In the genomic region with DNA sequence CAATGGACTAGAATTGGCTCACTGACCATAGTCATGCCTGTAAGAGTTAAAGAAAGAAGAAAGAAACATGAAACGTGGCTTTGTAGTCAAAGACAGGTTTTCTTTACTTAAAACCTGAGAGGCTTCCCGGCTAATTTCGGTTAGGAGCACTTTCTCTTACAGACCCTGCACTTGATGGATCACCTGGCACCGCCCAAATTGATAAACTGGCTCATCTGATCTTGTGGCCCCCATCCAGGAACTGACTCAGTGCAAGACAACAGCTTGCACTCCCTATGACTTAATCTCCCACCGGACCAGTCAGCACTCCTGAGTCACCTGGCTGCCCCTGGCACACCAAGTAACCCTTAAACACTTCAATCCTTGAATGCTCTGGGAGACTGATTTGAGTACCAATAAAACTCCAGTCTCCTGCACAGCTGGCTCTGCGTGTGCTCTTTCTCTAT, we compare ENCODE assay signal across 8 cellular contexts. TPM values are rescaled to one million over a fixed set of nuclear protein-coding genes. Genes with fewer than 3 reads are reported as not detected.
DNase-seq lines count a peak whose midpoint lies in the region; ATAC-seq and TF ChIP-seq lines count a peak whose summit lies in the region.

No MANE protein-coding gene starts in this region.

- H3K4me1 ChIP-seq in Panc1 (ENCODE audit: control insufficient read depth, insufficient read depth, low read length) (peaks cover 24% of the 10 kb centered on the region), fibroblast of lung (ENCODE audit: control insufficient read depth, extremely low read depth, insufficient read depth, low read length) (peaks cover 3% of the 10 kb centered on the region)

- H3K79me2 ChIP-seq in fibroblast of lung (ENCODE audit: control insufficient read depth, insufficient read depth, low read length) = no peaks in the 10 kb centered on the region

- intact Hi-C loops in Panc1 (cut with micrococcal nuclease; ENCODE audit: unreplicated experiment) = loop anchor here (1.0 kb wide), 1 partner anchor 66 kb away; a partner anchor contains a TSS

- CTCF ChIA-PET in Panc1 (lab: Charles Lee) (interaction anchor here (0.6 kb wide), 3 partner anchors 11 to 180 kb away, joined by 4 to 5 read pairs (median 4); no protein-coding TSS in a partner anchor), T-cell (lab: Charles Lee) (interaction anchor here (0.6 to 1.2 kb wide), 6 partner anchors 9 to 249 kb away, joined by 3 to 9 read pairs (median 4); a partner anchor contains a TSS)

- H3K4me3 ChIP-seq in Panc1 (ENCODE audit: low read depth in 2 of 2, low read length in 2 of 2) (no peak overlapping the region), fibroblast of lung (replicated peaks in 1 of 4; ENCODE audit: control extremely low read depth in 1 of 4, insufficient read depth in 1 of 4, low read depth in 3 of 4, low read length in 4 of 4) (no peak overlapping the region), skeletal muscle cell (ENCODE audit: low read depth, low read length) (no peak overlapping the region)

- H3K27ac ChIP-seq in Panc1 (ENCODE audit: low read length) (peak overlapping the region; percentile 82), fibroblast of lung (ENCODE audit: insufficient read depth, low read length) (peak overlapping the region; percentile 1)

- H4K20me1 ChIP-seq in fibroblast of lung (ENCODE audit: control insufficient read depth, extremely low read depth, insufficient read depth, low read length) = no peaks in the 10 kb centered on the region

- peaks cover 8 to 30% (median 23%) of the 10 kb centered on the region in 3 donors for H3K4me1 Mint-ChIP-seq in T-cell

- H3K27me3 Mint-ChIP-seq in T-cell = no peaks in the 10 kb centered on the region

- H3K27ac Mint-ChIP-seq in T-cell = no peak overlapping the region

- H3K36me3 ChIP-seq in Panc1 (ENCODE audit: control insufficient read depth, insufficient read depth, low read length) (0 out of 2 replicates have a peak, but pooled peaks cover 4% of the 10 kb centered on the region), fibroblast of lung (ENCODE audit: control insufficient read depth, insufficient read depth, low read length) (no peaks in the 10 kb centered on the region)

- in situ Hi-C loops in Panc1 (cut with HindIII; ENCODE audit: low pct_unique_long_range_greater_than_20kb, low sequenced_read_pairs) = no loop called here

- peak overlapping the region; percentile 6 for H3K4me2 ChIP-seq in fibroblast of lung (ENCODE audit: extremely low read depth, insufficient read depth, low read length)

- POLR2A ChIA-PET in Panc1 (lab: Charles Lee) (interaction anchor here (0.9 kb wide), 1 partner anchor 11 kb away, joined by 9 read pairs; no protein-coding TSS in a partner anchor), T-cell (lab: Charles Lee) (interaction anchor here in 1 of 2 donors (0.6 to 1.0 kb wide), 2 partner anchors 17 to 23 kb away, joined by 3 to 4 read pairs; no protein-coding TSS in a partner anchor)

- no peak overlapping the region for H2AFZ ChIP-seq in fibroblast of lung (ENCODE audit: low read length)

- no peaks in the 10 kb centered on the region for H3K9me3 Mint-ChIP-seq in T-cell

- H3K4me3 Mint-ChIP-seq in T-cell = no peak overlapping the region

- no peaks in the 10 kb centered on the region for H3K27me3 ChIP-seq in Panc1 (ENCODE audit: control insufficient read depth, insufficient read depth, low read length)
- no peaks in the 10 kb centered on the region for H3K27me3 ChIP-seq in fibroblast of lung (ENCODE audit: control insufficient read depth, insufficient read depth, low read length)

- TF ChIP-seq CTCF in Panc1 (IDR thresholded peaks at IDR 0.05) (no peak), fibroblast of lung (conservative IDR thresholded peaks at IDR 0.05 in 1 of 2, IDR thresholded peaks at IDR 0.05 in 1 of 2; ENCODE audit: low read depth in 1 of 2, low read length in 2 of 2) (no peak)

- H3K9ac ChIP-seq in fibroblast of lung (ENCODE audit: insufficient read depth, low read length) = no peak overlapping the region

- no peaks in the 10 kb centered on the region for H3K9me3 ChIP-seq in Panc1 (ENCODE audit: control insufficient read depth, insufficient read depth, low read depth, low read length)
- no peaks in the 10 kb centered on the region for H3K9me3 ChIP-seq in fibroblast of lung (ENCODE audit: control insufficient read depth, insufficient read depth, low read depth, low read length)

- peak; percentile 22 for DNase-seq in NCI-H2196 (lab: John Stamatoyannopoulos, UW; ENCODE audit: unreplicated experiment)
- DNase-seq in NCI-H2196 treated with DMSO at 0.1 percent for 48 hours (lab: John Stamatoyannopoulos, UW; ENCODE audit: unreplicated experiment) = no peak
- peak; percentile 88 for DNase-seq in Panc1 (ENCODE audit: low read depth, low spot score)
- peak; percentile 60 to 95 for DNase-seq in fibroblast of lung (ENCODE audit: low read depth in 2 of 2)
- DNase-seq in skeletal muscle cell (ENCODE audit: low read depth) = peak; percentile 48
- DNase-seq in GM19238 (ENCODE audit: insufficient read length, low spot score) = no peak
- DNase-seq in T-cell = no peak

- TSS peak; percentile 1 for BruUV-seq in Panc1 (replicated peaks; lab: Mats Ljungman, UMichigan)

- peaks cover 49% of the 10 kb centered on the region for H3K36me3 Mint-ChIP-seq in T-cell

- ATAC-seq in Panc1 = peak; percentile 88
- ATAC-seq in T-cell (replicated peaks in 1 of 4) = no peak
- no peak for ATAC-seq in HG03039 (IDR thresholded peaks at IDR 0.05; ENCODE audit: unreplicated experiment)

RNA-seq across cellular contexts. Expression of a gene that starts 12.3 kb away (rescaled TPM):
- total RNA-seq in Panc1 (2021; ENCODE audit: unreplicated experiment) = 180 TPM
- 103 TPM for polyA plus RNA-seq in Panc1 (2012; ENCODE audit: insufficient read length)
- 52.1 and 58.3 TPM in 2 replicates for total RNA-seq in fibroblast of lung
- polyA plus RNA-seq in fibroblast of lung = 109 and 113 TPM in 2 replicates
- polyA plus RNA-seq in fibroblast of lung (2012) = 72.2 and 88.0 TPM in 2 replicates
- 16.5 and 23.5 TPM in 2 replicates for polyA minus RNA-seq in fibroblast of lung (ENCODE audit: low replicate concordance)
- 10 to 100 TPM; 45.4 to 74.2 (median 68.0) TPM for total RNA-seq in T-cell

RNA-seq across cellular contexts. Expression of a gene that starts 37.0 kb away (rescaled TPM):
- total RNA-seq in Panc1 (2021; ENCODE audit: unreplicated experiment) (159 TPM), fibroblast of lung (123 and 124 TPM in 2 replicates), T-cell (10 to 100 TPM; 14.8 to 45.2 (median 33.8) TPM)
- polyA plus RNA-seq in Panc1 (2012; ENCODE audit: insufficient read length) = 134 TPM
- 183 and 246 TPM in 2 replicates for polyA plus RNA-seq in fibroblast of lung
- polyA plus RNA-seq in fibroblast of lung (2012) = 129 and 153 TPM in 2 replicates
- 37.2 and 40.4 TPM in 2 replicates for polyA minus RNA-seq in fibroblast of lung (ENCODE audit: low replicate concordance)

Comparison
In these comparisons a context has a peak if more than half of its experiments do, and no peak if none do; other contexts are left out.
1. DNase-seq: peak in NCI-H2196 (single experiment), Panc1 (single experiment), fibroblast of lung (2 of 2) and skeletal muscle cell (single experiment); none in NCI-H2196 treated with DMSO at 0.1 percent for 48 hours (single experiment), GM19238 (single experiment) and T-cell (0 of 34).